Comparison of ENCODE assay signal across 21 cellular contexts in the genomic region with DNA sequence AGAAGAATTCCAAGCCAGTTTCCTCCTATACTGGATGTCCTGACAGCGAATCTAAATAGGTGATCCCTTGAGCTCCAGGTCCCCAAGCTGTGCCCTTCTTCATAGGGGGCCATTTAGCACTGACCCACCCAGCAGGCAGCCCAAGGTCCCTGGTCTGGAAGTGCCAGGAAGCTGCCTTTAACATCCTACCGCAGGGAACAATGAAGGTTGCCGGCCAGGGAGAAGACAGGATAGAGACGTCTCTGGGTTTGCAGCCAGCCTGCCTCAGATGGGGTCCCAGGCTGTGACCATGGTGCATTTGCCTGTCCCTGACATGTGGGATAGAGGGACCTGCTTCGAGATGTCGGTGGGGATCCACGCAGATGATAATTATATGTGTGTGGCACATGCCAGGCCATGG. TPM values are rescaled to one million over a fixed set of nuclear protein-coding genes. Genes with fewer than 3 reads are reported as not detected.
DNase-seq lines count a peak whose midpoint lies in the region; ATAC-seq, FAIRE-seq and TF ChIP-seq lines count a peak whose summit lies in the region.
"Had no signal": no experiment of that assay in that cellular context is flagged by ENCODE, and none has a peak within 500 bp of the region (broad histone marks: within the 10 kb centered on the region; RNA-seq: fewer than 3 reads in every experiment).

No MANE protein-coding gene starts in this region.

- no peak overlapping the region for H4K91ac ChIP-seq in H1 (replicated peaks; ENCODE audit: insufficient read length, low read length)

- H3K14ac ChIP-seq in H1 (ENCODE audit: insufficient read length): no peak overlapping the region

- H3K79me2 ChIP-seq in H1 (ENCODE audit: control insufficient read depth in 1 of 2, insufficient read depth in 2 of 2, low read length in 2 of 2) (peaks cover 0 to 13% of the 10 kb centered on the region in 2 experiments; a peak in 2 of 4 replicates), mesendoderm (ENCODE audit: control insufficient read depth, insufficient read depth, low read length) (peaks cover 5% of the 10 kb centered on the region)

- H3K56ac ChIP-seq in H1 (replicated peaks; ENCODE audit: insufficient read length, low read depth, low read length): no peak overlapping the region
- no peak overlapping the region for H3K56ac ChIP-seq in mesendoderm (ENCODE audit: low read length)

- intact Hi-C loops in Calu3 (cut with micrococcal nuclease; ENCODE audit: unreplicated experiment) (loop anchor here (5.0 kb wide), 1 partner anchor 107 kb away; no protein-coding TSS in a partner anchor), pancreas (cut with DNase I) (no loop called here)

- H4K5ac ChIP-seq in H1 (ENCODE audit: insufficient read length, low read depth, low read length) (no peak overlapping the region), mesendoderm (ENCODE audit: low read length) (no peak overlapping the region)

- FAIRE-seq in H1 (lab: Jason Lieb, UNC) (no peak), pancreas (lab: Jason Lieb, UNC) (no peak)
- FAIRE-seq: astrocyte had no signal

- H3K27ac ChIP-seq in RWPE2 (ENCODE audit: poor library complexity, severe bottlenecking) (peak overlapping the region; percentile 94), H1 (ENCODE audit: low read depth, low read length) (no peak overlapping the region), pancreas (peak overlapping the region in 3 of 4 donors; percentile 73 to 96 (median 93)), mesendoderm (ENCODE audit: low read depth, low read length) (no peak overlapping the region)
- H3K27ac ChIP-seq: KMS-11, neutrophil had no signal

- H3K4ac ChIP-seq in H1 (replicated peaks; ENCODE audit: insufficient read length, low read depth, low read length) (no peak overlapping the region), mesendoderm (ENCODE audit: low read depth, low read length) (no peak overlapping the region)

- H2BK5ac ChIP-seq in H1 (ENCODE audit: low read depth, low read length) (no peak overlapping the region), mesendoderm (ENCODE audit: low read length) (no peak overlapping the region)

- H3K36me3 ChIP-seq in RWPE2 (ENCODE audit: low read depth) (peaks cover 15% of the 10 kb centered on the region), H1 (ENCODE audit: control insufficient read depth in 2 of 4, insufficient read depth in 4 of 4, low read length in 3 of 4) (no peaks in the 10 kb centered on the region), pancreas (no peaks in the 10 kb centered on the region), mesendoderm (ENCODE audit: control insufficient read depth, insufficient read depth, low read length) (no peaks in the 10 kb centered on the region)
- H3K36me3 ChIP-seq: neutrophil had no signal

- ATAC-seq in RWPE2 (ENCODE audit: low read depth) (no peak), pancreas (no peak), GM19035 (IDR thresholded peaks at IDR 0.05; ENCODE audit: unreplicated experiment) (no peak)
- ATAC-seq: activated naive CD4-positive, alpha-beta T cell treated with anti-CD3 and anti-CD28 coated beads, Interleukin-2, amount 50 U/mL, for 72 hours; activated T-cell treated with anti-CD3 and anti-CD28 coated beads, Interleukin-2, amount 50 U/mL, for 4 hours; left ventricle myocardium superior had no signal

- no peak overlapping the region for H3K18ac ChIP-seq in H1 (ENCODE audit: extremely low read depth, low read length)
- no peak overlapping the region for H3K18ac ChIP-seq in mesendoderm (ENCODE audit: low read length)

- no peak overlapping the region for H2AFZ ChIP-seq in H1 (ENCODE audit: low read length)

- no peak overlapping the region for H2BK20ac ChIP-seq in H1 (ENCODE audit: low read length)

- POLR2A ChIA-PET in H1 (lab: Charles Lee; ENCODE audit: partially characterized antibody): interaction anchor here (0.6 to 1.7 kb wide), 4 partner anchors 8 to 350 kb away, joined by 3 to 7 read pairs (median 4); no protein-coding TSS in a partner anchor

- H3K4me2 ChIP-seq in H1 (ENCODE audit: insufficient read depth in 1 of 2, low read depth in 2 of 2, low read length in 2 of 2): peak overlapping the region; percentile 33 to 94; a peak in 3 of 4 replicates
- H3K4me2 ChIP-seq in mesendoderm (ENCODE audit: low read length): no peak overlapping the region
- H3K4me2 ChIP-seq: KMS-11 had no signal

- H3K23me2 ChIP-seq in H1 (ENCODE audit: low read depth, low read length): peaks cover 14% of the 10 kb centered on the region

- H3K4me3 ChIP-seq in RWPE2 (ENCODE audit: severe bottlenecking) (no peak overlapping the region), H1 (ENCODE audit: extremely low read depth in 1 of 4, insufficient read depth in 2 of 4, low read depth in 3 of 4, low read length in 4 of 4) (peak overlapping the region in 1 of 4 experiments; percentile 73; a peak in 1 of 8 replicates), pancreas (peak overlapping the region in 2 of 4 donors; percentile 74 to 79), mesendoderm (ENCODE audit: low read length) (no peak overlapping the region)

- H2AK5ac ChIP-seq in H1 (ENCODE audit: low read depth, low read length) (peak overlapping the region; percentile 19; the same call in 1 of the 2 replicates), mesendoderm (ENCODE audit: low read length) (no peak overlapping the region)

- H3K9me3 Mint-ChIP-seq in Calu3 (ENCODE audit: low read depth, unreplicated experiment): no peaks in the 10 kb centered on the region
- no peaks in the 10 kb centered on the region for H3K9me3 Mint-ChIP-seq in activated T-cell treated with anti-CD3 and anti-CD28 coated beads, Interleukin-2, amount 50 U/mL, for 24 hours
- H3K9me3 Mint-ChIP-seq: activated naive CD4-positive, alpha-beta T cell treated with anti-CD3 and anti-CD28 coated beads, Interleukin-2, amount 50 U/mL, for 72 hours; activated T-cell treated with anti-CD3 and anti-CD28 coated beads, Interleukin-2, amount 50 U/mL, for 4 hours had no signal

- H3K36me3 Mint-ChIP-seq in Calu3 (ENCODE audit: insufficient read depth, unreplicated experiment): peaks cover 44% of the 10 kb centered on the region
- H3K36me3 Mint-ChIP-seq in activated T-cell treated with anti-CD3 and anti-CD28 coated beads, Interleukin-2, amount 50 U/mL, for 24 hours (ENCODE audit: low read depth): no peaks in the 10 kb centered on the region

- H2BK120ac ChIP-seq in H1 (replicated peaks; ENCODE audit: low read depth, low read length) (no peak overlapping the region), mesendoderm (ENCODE audit: low read depth, low read length) (no peak overlapping the region)

- H3K9me3 ChIP-seq in RWPE2 (ENCODE audit: severe bottlenecking) (no peaks in the 10 kb centered on the region), H1 (ENCODE audit: insufficient read depth in 2 of 2, low read depth in 1 of 2, low read length in 1 of 2) (no peaks in the 10 kb centered on the region), pancreas (no peaks in the 10 kb centered on the region)
- H3K9me3 ChIP-seq: neutrophil had no signal

- TF ChIP-seq CTCF in Calu3 (IDR thresholded peaks at IDR 0.05; ENCODE audit: unreplicated experiment): no peak
- no peak for TF ChIP-seq CTCF in RWPE2 (IDR thresholded peaks at IDR 0.05; ENCODE audit: poor library complexity, severe bottlenecking)
- TF ChIP-seq CTCF in H1 (IDR thresholded peaks at IDR 0.05; ENCODE audit: control extremely low read depth in 1 of 3, insufficient read depth in 1 of 3, low read depth in 1 of 3, low read length in 3 of 3): no peak
- no peak for TF ChIP-seq CTCF in pancreas (IDR thresholded peaks at IDR 0.05)

- H3K4me1 Mint-ChIP-seq in Calu3 (ENCODE audit: low read depth, unreplicated experiment): peaks cover 31% of the 10 kb centered on the region
- H3K4me1 Mint-ChIP-seq in activated T-cell treated with anti-CD3 and anti-CD28 coated beads, Interleukin-2, amount 50 U/mL, for 24 hours (ENCODE audit: low read depth): peaks cover 22% of the 10 kb centered on the region

- H3K27me3 ChIP-seq in RWPE2 (ENCODE audit: insufficient read depth, poor library complexity, severe bottlenecking): no peaks in the 10 kb centered on the region
- peaks cover 26 to 77% (median 67%) of the 10 kb centered on the region in 4 experiments for H3K27me3 ChIP-seq in H1 (replicated peaks in 1 of 4; ENCODE audit: control insufficient read depth in 3 of 4, extremely low read depth in 1 of 4, insufficient read depth in 3 of 4, low read length in 3 of 4)
- H3K27me3 ChIP-seq in pancreas: no peaks in the 10 kb centered on the region
- peaks cover 2% of the 10 kb centered on the region for H3K27me3 ChIP-seq in mesendoderm (ENCODE audit: insufficient read depth, low read length, poor library complexity)

- peak overlapping the region; percentile 76 for H3K4me3 Mint-ChIP-seq in Calu3 (ENCODE audit: low read depth, unreplicated experiment)
- no peak overlapping the region for H3K4me3 Mint-ChIP-seq in activated T-cell treated with anti-CD3 and anti-CD28 coated beads, Interleukin-2, amount 50 U/mL, for 24 hours

- no peak overlapping the region; the same call in 1 of the 2 replicates for H4K8ac ChIP-seq in H1 (ENCODE audit: extremely low read depth, insufficient read depth, low read length)
- no peak overlapping the region for H4K8ac ChIP-seq in mesendoderm (ENCODE audit: low read depth, low read length)

- no TSS peak for BruUV-seq in Calu3 (replicated peaks; lab: Mats Ljungman, UMichigan)

- no peaks in the 10 kb centered on the region for H3K27me3 Mint-ChIP-seq in Calu3 (ENCODE audit: unreplicated experiment)
- H3K27me3 Mint-ChIP-seq in activated T-cell treated with anti-CD3 and anti-CD28 coated beads, Interleukin-2, amount 50 U/mL, for 24 hours: peaks cover 85% of the 10 kb centered on the region

- H4K20me1 ChIP-seq in H1 (replicated peaks in 1 of 2; ENCODE audit: control insufficient read depth in 1 of 2, insufficient read depth in 2 of 2, low read length in 2 of 2): peaks cover 5 to 10% of the 10 kb centered on the region in 2 experiments

- H3K79me1 ChIP-seq in H1 (ENCODE audit: low read depth, low read length) (no peaks in the 10 kb centered on the region), mesendoderm (ENCODE audit: low read length) (peaks cover 7% of the 10 kb centered on the region)

- H2BK12ac ChIP-seq in H1 (ENCODE audit: low read depth, low read length): 0 out of 2 replicates have a peak overlapping the region, but pooled peaks have one; percentile 43

- no peak for TF ChIP-seq POLR2A in H1 (IDR thresholded peaks at IDR 0.05; ENCODE audit: control extremely low read depth in 1 of 2, low read depth in 2 of 2, low read length in 2 of 2)

- DNase-seq in Calu3: no peak
- DNase-seq in RWPE2 (ENCODE audit: low spot score): no peak
- DNase-seq in H1 (ENCODE audit: low read depth in 1 of 2, low spot score in 2 of 2): no peak
- peak in 1 of 6 donors; percentile 22 for DNase-seq in pancreas
- DNase-seq in HuH-7 (ENCODE audit: low spot score): no peak
- no peak for DNase-seq in activated T-cell treated with anti-CD3 and anti-CD28 coated beads, Interleukin-2, amount 50 U/mL, for 24 hours
- DNase-seq in mesendoderm: no peak
- DNase-seq: activated CD4-positive, CD25-positive, alpha-beta regulatory T cell; activated T-cell treated with anti-CD3 and anti-CD28 coated beads, Interleukin-2, amount 50 U/mL, for 4 hours; effector memory CD4-positive, alpha-beta T cell; GF-D8; left ventricle myocardium superior; NCI-H187 treated with DMSO at 0.1 percent for 48 hours; stimulated activated CD8-positive, alpha-beta memory T cell treated with anti-CD3 and anti-CD28 coated beads, Interleukin-4, amount 100 ng/mL, for 48 hours; T-helper 9 cell had no signal

- no peak overlapping the region for H2BK15ac ChIP-seq in H1 (ENCODE audit: low read length)
- H2BK15ac ChIP-seq in mesendoderm (replicated peaks; ENCODE audit: low read depth): no peak overlapping the region

- H3K23ac ChIP-seq in H1 (ENCODE audit: insufficient read length): no peak overlapping the region
- H3K23ac ChIP-seq in mesendoderm (ENCODE audit: low read length): no peak overlapping the region

- no peak overlapping the region for H3K27ac Mint-ChIP-seq in Calu3 (ENCODE audit: unreplicated experiment)
- H3K27ac Mint-ChIP-seq in activated T-cell treated with anti-CD3 and anti-CD28 coated beads, Interleukin-2, amount 50 U/mL, for 24 hours: no peak overlapping the region
- H3K27ac Mint-ChIP-seq: activated naive CD4-positive, alpha-beta T cell treated with anti-CD3 and anti-CD28 coated beads, Interleukin-2, amount 50 U/mL, for 72 hours had no signal

- no peak for TF ChIP-seq EP300 in H1 (IDR thresholded peaks at IDR 0.05; ENCODE audit: borderline replicate concordance in 1 of 2, low read depth in 2 of 2, low read length in 2 of 2)

- CTCF ChIA-PET in Calu3 (lab: Charles Lee): interaction anchor here (1.2 to 1.8 kb wide), 4 partner anchors 9 to 157 kb away, joined by 5 to 13 read pairs (median 8); no protein-coding TSS in a partner anchor
- CTCF ChIA-PET in H1 (lab: Charles Lee; ENCODE audit: partially characterized antibody): interaction anchor here (1.0 to 5.5 kb wide), 7 partner anchors 10 to 156 kb away, joined by 3 to 50 read pairs (median 4); no protein-coding TSS in a partner anchor

- H3K4me1 ChIP-seq in RWPE2 (ENCODE audit: insufficient read depth, poor library complexity, severe bottlenecking) (peaks cover 21% of the 10 kb centered on the region), H1 (replicated peaks in 1 of 4; ENCODE audit: control insufficient read depth in 3 of 4, insufficient read depth in 4 of 4, low read length in 3 of 4) (peaks cover 10 to 28% (median 23%) of the 10 kb centered on the region in 4 experiments), pancreas (peaks cover 5 to 18% (median 8%) of the 10 kb centered on the region in 3 donors), mesendoderm (ENCODE audit: control insufficient read depth, low read depth, low read length) (peaks cover 2% of the 10 kb centered on the region)

- no peak for TF ChIP-seq RAD21 in H1 (IDR thresholded peaks at IDR 0.05 in 1 of 2, conservative IDR thresholded peaks at IDR 0.05 in 1 of 2; ENCODE audit: low read depth in 2 of 2, low read length in 2 of 2)

- no peak overlapping the region for H3K9ac ChIP-seq in H1 (replicated peaks in 1 of 4; ENCODE audit: extremely low read depth in 1 of 4, low read depth in 3 of 4, low read length in 3 of 4)
- no peak overlapping the region for H3K9ac ChIP-seq in mesendoderm (ENCODE audit: low read length)
- H3K9ac ChIP-seq: KMS-11 had no signal

- 38% methylated on average over 7 of the region's 7 CpGs; no CpG with 5 or more reads in 1 of the 2 experiments for WGBS in H1 (ENCODE audit: extremely low coverage in 1 of 2, insufficient coverage in 1 of 2, insufficient read length in 1 of 2, insufficient replicate concordance in 2 of 2, low coverage in 1 of 2, low lambda C conversion rate in 2 of 2, missing lambda C conversion rate in 1 of 2), 2 experiments
- WGBS in pancreas, 2 donors: 81 to 82% methylated on average over 7 of the region's 7 CpGs
- WGBS in mesendoderm (ENCODE audit: extremely low coverage, insufficient coverage, low lambda C conversion rate): no CpG with 5 or more reads among the region's 7 CpGs

RNA-seq across cellular contexts. Expression of a gene that starts 2.7 kb away (rescaled TPM):
- total RNA-seq in Calu3 (2022) (30.0 and 30.3 TPM in 2 replicates), pancreas (10 to 100 TPM in 4 of 6 donors, 1 to 10 TPM in 2; 7.7 to 18.2 (median 12.8) TPM)
- 4.5 and 5.6 TPM in 2 replicates for total RNA-seq in H1 (2021; fragmentation: NEBNext Ultra II Directional; extraction: Animal tissue kit (Norgen Biotek cat#: 25700))
- polyA plus RNA-seq in H1 (2011; rRNA removed) (2.7 and 4.5 TPM in 2 replicates), pancreas (10 to 100 TPM in 1 of 2 donors, 1 to 10 TPM in 1; 9.4 to 16.6 TPM)
- 2.8 TPM for polyA plus RNA-seq in H1 (2011; cell fraction: cytosol; rRNA removed)
- 4.9 TPM for polyA plus RNA-seq in H1 (2011; cell fraction: nucleus; rRNA removed)
- 2.6 to 5.4 TPM (median 5.1 TPM) in 4 replicates for polyA plus RNA-seq in H1 (2012, experiment 1 of 2)
- 4.1 TPM for polyA plus RNA-seq in H1 (2012, experiment 2 of 2)
- 1.8 TPM for polyA plus RNA-seq in H1 (2013, experiment 1 of 2)
- 1.7 TPM for polyA plus RNA-seq in H1 (2013, experiment 2 of 2)
- polyA minus RNA-seq in H1 (2011; rRNA and poly(A)+ RNA removed): 2.7 and 3.5 TPM in 2 replicates
- 3.4 TPM for polyA minus RNA-seq in H1 (2011; cell fraction: cytosol; rRNA and poly(A)+ RNA removed)
- 3.7 TPM for polyA minus RNA-seq in H1 (2011; cell fraction: nucleus; rRNA and poly(A)+ RNA removed)
- 1.7 TPM for polyA plus RNA-seq in mesendoderm (2013, experiment 1 of 2)
- polyA plus RNA-seq in mesendoderm (2013, experiment 2 of 2): 1.7 TPM
- polyA plus RNA-seq: fibroblast of lung had no signal

Comparison
In these comparisons a context has a peak if more than half of its experiments do, and no peak if none do; other contexts are left out.
1. H3K27ac ChIP-seq: peak in RWPE2 (single experiment) and pancreas (3 of 4); none in H1 (single experiment) and mesendoderm (single experiment).